Comparison of ENCODE assay signal across 21 cellular contexts in genomic region chr11:113270080-113270479, GRCh38.
"Had no signal": no experiment of that assay in that cellular context is flagged by ENCODE, and none has a peak within 500 bp of the region (broad histone marks: within the 10 kb centered on the region; RNA-seq: fewer than 3 reads in every experiment).

No MANE protein-coding gene starts in this region.

- H3K27ac ChIP-seq: HL-60, KMS-11, RWPE1 had no signal

- DNase-seq: Kasumi-1; MM.1S; NCI-H1436; NCI-H1694; NCI-H187 treated with DMSO at 0.1 percent for 48 hours; NCI-H2081 treated with DMSO at 0.1 percent for 48 hours; NCI-H2171 treated with DMSO at 0.1 percent for 48 hours; NCI-H446 treated with DMSO at 0.1 percent for 48 hours; NCI-H526; NK-92 treated with Interleukin-12 subunit alpha and Interleukin-12 subunit beta, amount 100 ng/mL, for 24 hours; PC-3; SHP77; SK-N-SH; SW 1271; T-cell had no signal

- H3K4me3 ChIP-seq: K562 had no signal

- ATAC-seq: K562, Panc1, PC-3, T-cell had no signal

- H3K9ac ChIP-seq: KMS-11, SK-N-SH had no signal

- FAIRE-seq: HTR-8/SVneo, K562 had no signal

- H3K9me3 ChIP-seq: SK-N-SH had no signal

- H3K4me2 ChIP-seq: KMS-11, SK-N-SH had no signal
